In the genomic region with DNA sequence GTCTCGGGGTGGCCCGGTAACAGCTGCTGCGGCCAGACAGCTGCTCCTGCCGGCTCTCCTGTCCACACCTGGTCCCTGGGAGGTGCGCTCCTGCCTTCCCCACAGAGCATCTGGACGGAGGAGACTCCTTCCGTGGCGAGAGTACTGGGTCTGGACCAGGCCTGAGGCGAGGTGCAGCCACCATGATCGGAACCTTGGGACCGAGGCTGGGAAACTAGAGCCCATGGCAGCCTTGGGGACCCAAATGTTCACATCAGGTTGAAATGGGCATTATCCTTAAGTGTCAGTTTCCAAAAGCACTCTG, we compare ENCODE assay signal across 8 cellular contexts. TPM values are rescaled to one million over a fixed set of nuclear protein-coding genes. Genes with fewer than 3 reads are reported as not detected.
DNase-seq lines count a peak whose midpoint lies in the region; TF ChIP-seq lines count a peak whose summit lies in the region.

No MANE protein-coding gene starts in this region.

- no peak overlapping the region for H3K23ac ChIP-seq in H9 (ENCODE audit: insufficient read length, low read depth, low read length)

- H3K56ac ChIP-seq in H9 (ENCODE audit: insufficient read length, low read depth, low read length): no peak overlapping the region

- H2AFZ ChIP-seq in H9 (ENCODE audit: low read length): no peak overlapping the region
- peak overlapping the region; percentile 76 for H2AFZ ChIP-seq in SU-DHL-6 (ENCODE audit: low read depth, low read length, severe bottlenecking)

- no peak overlapping the region for H4K91ac ChIP-seq in H9 (ENCODE audit: insufficient read length, low read depth, low read length)

- H3K9ac ChIP-seq in H9 (ENCODE audit: extremely low read depth, insufficient read length, low read length) (peak overlapping the region; percentile 89), SU-DHL-6 (ENCODE audit: low read length) (peak overlapping the region; percentile 85)

- H3K18ac ChIP-seq in H9 (ENCODE audit: insufficient read length, low read depth, low read length): no peak overlapping the region

- no peaks in the 10 kb centered on the region for H3K79me1 ChIP-seq in H9 (ENCODE audit: insufficient read depth, low read depth, low read length, poor library complexity, severe bottlenecking)

- peaks cover 7% of the 10 kb centered on the region for H3F3A ChIP-seq in SU-DHL-6 (ENCODE audit: insufficient read depth)

- H3K4me1 ChIP-seq in H9 (ENCODE audit: insufficient read depth, low read length): no peaks in the 10 kb centered on the region; the same call in 1 of the 2 replicates

- peaks cover 2 to 5% (median 4%) of the 10 kb centered on the region in 3 donors for H3K27me3 Mint-ChIP-seq in CD14-positive monocyte (ENCODE audit: low read depth in 3 of 3)
- no peaks in the 10 kb centered on the region for H3K27me3 Mint-ChIP-seq in H9 (ENCODE audit: low read depth)

- peak overlapping the region; percentile 0; the same call in 1 of the 2 replicates for H3K14ac ChIP-seq in H9 (ENCODE audit: insufficient read depth, low read length)

- no peaks in the 10 kb centered on the region for H3K36me3 ChIP-seq in SU-DHL-6 (ENCODE audit: low read length)

- no peak overlapping the region for H4K8ac ChIP-seq in H9 (replicated peaks; ENCODE audit: insufficient read length, low read depth, low read length)

- H4K20me1 ChIP-seq in H9 (ENCODE audit: control insufficient read depth, insufficient read depth, insufficient read length): no peaks in the 10 kb centered on the region
- H4K20me1 ChIP-seq in SU-DHL-6 (ENCODE audit: low read depth, low read length): no peaks in the 10 kb centered on the region; the same call in 1 of the 2 replicates

- TF ChIP-seq CTCF in CD14-positive monocyte (IDR thresholded peaks at IDR 0.05) (no peak), H9 (conservative IDR thresholded peaks at IDR 0.05) (no peak), SU-DHL-6 (IDR thresholded peaks at IDR 0.05; ENCODE audit: insufficient read depth, low read length, poor library complexity, severe bottlenecking) (no peak), foreskin fibroblast (IDR thresholded peaks at IDR 0.05; ENCODE audit: low read depth, low read length) (no peak)

- H2BK15ac ChIP-seq in H9 (ENCODE audit: low read depth, low read length): no peak overlapping the region

- no peak overlapping the region for H3T11ph ChIP-seq in H9 (ENCODE audit: low read length)

- H3K4me2 ChIP-seq in H9 (ENCODE audit: insufficient read depth, insufficient read length, low read length) (peak overlapping the region; percentile 93), SU-DHL-6 (ENCODE audit: low read depth, low read length, poor library complexity, severe bottlenecking) (peak overlapping the region; percentile 77)

- no peak overlapping the region for H2BK5ac ChIP-seq in H9 (ENCODE audit: insufficient read length, low read length)

- H4K5ac ChIP-seq in H9 (ENCODE audit: insufficient read length, low read depth, low read length): no peak overlapping the region

- peaks cover 0 to 6% (median 0%) of the 10 kb centered on the region in 7 donors for H3K9me3 Mint-ChIP-seq in CD14-positive monocyte
- no peaks in the 10 kb centered on the region; a peak in 2 of 5 replicates for H3K9me3 Mint-ChIP-seq in H9

- DNase-seq in CD14-positive monocyte (ENCODE audit: low spot score) (no peak), H9 (no peak), foreskin fibroblast (no peak), putamen (ENCODE audit: low spot score) (peak; percentile 17), GM19240 (ENCODE audit: insufficient read length, low spot score) (no peak), NCI-H1092 (lab: John Stamatoyannopoulos, UW) (no peak), ecto neural progenitor cell (ENCODE audit: low spot score) (no peak)

- H3K27ac ChIP-seq in H9 (ENCODE audit: insufficient read length, low read depth, low read length): no peak overlapping the region
- no peak overlapping the region for H3K27ac ChIP-seq in SU-DHL-6 (ENCODE audit: low read depth, low read length)

- no peaks in the 10 kb centered on the region for H3K27me3 ChIP-seq in H9 (ENCODE audit: insufficient read depth, low read length)
- no peaks in the 10 kb centered on the region for H3K27me3 ChIP-seq in SU-DHL-6 (ENCODE audit: low read length)

- H3K4ac ChIP-seq in H9 (ENCODE audit: low read depth, low read length): no peak overlapping the region

- H3K23me2 ChIP-seq in H9 (ENCODE audit: insufficient read length, low read depth, low read length, poor library complexity, severe bottlenecking): peaks cover 3% of the 10 kb centered on the region

- no peaks in the 10 kb centered on the region for H3K9me2 ChIP-seq in SU-DHL-6 (replicated peaks; ENCODE audit: insufficient read depth, low read length)

- H3K4me3 Mint-ChIP-seq in CD14-positive monocyte: peak overlapping the region; percentile 90 to 96
- peak overlapping the region; percentile 93 to 97 for H3K4me3 Mint-ChIP-seq in H9

- H2AK5ac ChIP-seq in H9 (ENCODE audit: insufficient read length, low read length): no peak overlapping the region

- H3K4me1 Mint-ChIP-seq in CD14-positive monocyte: peaks cover 34% of the 10 kb centered on the region
- peaks cover 29 to 32% of the 10 kb centered on the region in 2 experiments for H3K4me1 Mint-ChIP-seq in H9

- H3K9me3 ChIP-seq in H9 (ENCODE audit: control insufficient read depth, low read depth, low read length) (no peaks in the 10 kb centered on the region), SU-DHL-6 (ENCODE audit: insufficient read depth, low read length) (no peaks in the 10 kb centered on the region)

- no peak overlapping the region for H2BK12ac ChIP-seq in H9 (ENCODE audit: insufficient read length, low read depth, low read length)

- H3K36me3 Mint-ChIP-seq in CD14-positive monocyte (peaks cover 13 to 15% of the 10 kb centered on the region in 2 donors), H9 (ENCODE audit: insufficient read depth in 1 of 3, low read depth in 3 of 3) (peaks cover 7 to 12% (median 9%) of the 10 kb centered on the region in 3 experiments; a peak in 3 of 7 replicates)

- H3K4me3 ChIP-seq in SU-DHL-6 (ENCODE audit: insufficient read depth, low read length, poor library complexity, severe bottlenecking) (peak overlapping the region; percentile 72), foreskin fibroblast (ENCODE audit: low read depth in 1 of 2, low read length in 2 of 2) (peak overlapping the region; percentile 91)

- no CpG with 5 or more reads among the region's 11 CpGs for WGBS in H9 (ENCODE audit: extremely low coverage, insufficient read length, low lambda C conversion rate)

- H2BK20ac ChIP-seq in H9 (ENCODE audit: low read depth, low read length, poor library complexity, severe bottlenecking): no peak overlapping the region

- H2BK120ac ChIP-seq in H9 (ENCODE audit: low read depth, low read length, poor library complexity, severe bottlenecking): no peak overlapping the region

- intact Hi-C loops in CD14-positive monocyte (cut with micrococcal nuclease): loop anchor here (10.0 kb wide), 2 partner anchors 143 to 1183 kb away; a partner anchor contains a TSS

- H3K79me2 ChIP-seq in H9 (ENCODE audit: insufficient read depth, low read length): peaks cover 30% of the 10 kb centered on the region
- peaks cover 46% of the 10 kb centered on the region for H3K79me2 ChIP-seq in SU-DHL-6 (ENCODE audit: insufficient read depth, low read length)

- H3K27ac Mint-ChIP-seq in CD14-positive monocyte (peak overlapping the region; percentile 89 to 96 (median 93)), H9 (peak overlapping the region in 2 of 3 experiments; percentile 93 to 96; a peak in 5 of 7 replicates)

RNA-seq across cellular contexts. Expression of a gene that starts 0.6 kb away (rescaled TPM):
- 10 to 100 TPM in 1 of 2 donors, 1 to 10 TPM in 1; 7.7 to 17.3 TPM for polyA plus RNA-seq in CD14-positive monocyte
- total RNA-seq in H9 (2021): 49.4 and 55.3 TPM in 2 replicates
